ENCODE assay signal across 11 cellular contexts in genomic region chr2:219460424-219460926, GRCh38. TPM values are rescaled to one million over a fixed set of nuclear protein-coding genes. Genes with fewer than 3 reads are reported as not detected.
DNase-seq lines count a peak whose midpoint lies in the region; ATAC-seq and TF ChIP-seq lines count a peak whose summit lies in the region.
"Had no signal": no experiment of that assay in that cellular context is flagged by ENCODE, and none has a peak within 500 bp of the region (broad histone marks: within the 10 kb centered on the region; RNA-seq: fewer than 3 reads in every experiment).

No MANE protein-coding gene starts in this region.

- peak overlapping the region; percentile 69 for H4K91ac ChIP-seq in IMR-90 (ENCODE audit: insufficient read depth, low read depth, low read length)

- H2BK120ac ChIP-seq in IMR-90 (ENCODE audit: low read depth, low read length) = peak overlapping the region; percentile 74

- peak overlapping the region; percentile 72 for H4K5ac ChIP-seq in IMR-90 (ENCODE audit: low read depth, low read length)

- H3K23ac ChIP-seq in IMR-90 (ENCODE audit: low read depth, low read length) = peak overlapping the region; percentile 77

- peaks cover 24% of the 10 kb centered on the region for H3K4me1 ChIP-seq in IMR-90 (ENCODE audit: control insufficient read depth, insufficient read depth, low read length)
- H3K4me1 ChIP-seq in mammary epithelial cell (ENCODE audit: insufficient read depth, low read length) = peaks cover 49% of the 10 kb centered on the region
- H3K4me1 ChIP-seq in stomach smooth muscle (ENCODE audit: control insufficient read depth, insufficient read depth, low read length) = peaks cover 86% of the 10 kb centered on the region
- no peaks in the 10 kb centered on the region for H3K4me1 ChIP-seq in MM.1S (ENCODE audit: low read length)

- no TSS peak for BruUV-seq in IMR-90 (replicated peaks; lab: Mats Ljungman, UMichigan)
- no TSS peak for BruUV-seq in mammary epithelial cell (replicated peaks; lab: Mats Ljungman, UMichigan)

- peaks cover 0 to 28% of the 10 kb centered on the region in 2 experiments; a peak in 2 of 4 replicates for H3K79me1 ChIP-seq in IMR-90 (ENCODE audit: low read depth in 1 of 2, low read length in 2 of 2)

- in situ Hi-C loops in IMR-90 (cut with MboI; ENCODE audit: low sequenced_read_pairs) = loop anchor here (5.0 kb wide), 1 partner anchor 53 kb away; no protein-coding TSS in a partner anchor
- in situ Hi-C loops in mammary epithelial cell (cut with MboI; ENCODE audit: low sequenced_read_pairs in 2 of 2) = no loop called here

- H3K9me1 ChIP-seq in IMR-90 (ENCODE audit: insufficient read depth, low read length) = peaks cover 14% of the 10 kb centered on the region; the same call in 1 of the 2 replicates

- CTCF ChIA-PET in IMR-90 (lab: Yijun Ruan, JAX) = interaction anchor here (1.0 to 2.0 kb wide), 3 partner anchors 16 to 73 kb away, joined by 3 to 5 read pairs (median 5); partner anchors contain the start of gene DNPEP
- CTCF ChIA-PET in mammary epithelial cell (lab: Charles Lee; ENCODE audit: low non-redundant PET) = no interaction called here

- TF ChIP-seq CTCF in IMR-90 (conservative IDR thresholded peaks at IDR 0.05; ENCODE audit: low read depth, low read length) = no peak
- no peak for TF ChIP-seq CTCF in mammary epithelial cell (conservative IDR thresholded peaks at IDR 0.05 in 1 of 2, IDR thresholded peaks at IDR 0.05 in 1 of 2; ENCODE audit: extremely low read depth in 1 of 2, insufficient read depth in 1 of 2, low read depth in 1 of 2, low read length in 2 of 2)
- TF ChIP-seq CTCF in MM.1S (IDR thresholded peaks at IDR 0.05; ENCODE audit: low read length) = no peak

- H3K4me2 ChIP-seq in IMR-90 (ENCODE audit: low read depth, low read length) (peak overlapping the region; percentile 70), mammary epithelial cell (ENCODE audit: insufficient read depth, low read depth, low read length) (peak overlapping the region; percentile 63), MM.1S (ENCODE audit: low read depth, low read length) (no peak overlapping the region)

- 14% methylated on average over 2 of the region's 18 CpGs; no CpG with 5 or more reads in 1 of the 2 experiments for WGBS in IMR-90 (ENCODE audit: extremely low coverage in 2 of 2, insufficient read length in 1 of 2), 2 experiments
- WGBS in mammary epithelial cell (ENCODE audit: low coverage, missing lambda C conversion rate) = 10% methylated on average over 8 of the region's 18 CpGs

- H3K9ac ChIP-seq in IMR-90 (ENCODE audit: low read depth, low read length) (peak overlapping the region; percentile 66), mammary epithelial cell (ENCODE audit: insufficient read depth, low read length) (no peak overlapping the region), stomach smooth muscle (ENCODE audit: low read length in 2 of 2) (peak overlapping the region; percentile 82 to 85), MM.1S (ENCODE audit: low read length) (no peak overlapping the region)

- H3K56ac ChIP-seq in IMR-90 (ENCODE audit: extremely low read depth, insufficient read depth, low read length) = 0 out of 2 replicates have a peak overlapping the region, but pooled peaks have one; percentile 43

- H3K4ac ChIP-seq in IMR-90 (ENCODE audit: low read depth, low read length) = peak overlapping the region; percentile 88

- H3K9me2 ChIP-seq in MM.1S (replicated peaks; ENCODE audit: insufficient read depth, low read length) = no peaks in the 10 kb centered on the region

- DNase-seq in IMR-90 (peak; percentile 85), mammary epithelial cell (peak; percentile 45), SIG-M5 treated with dmso at 0.1 percent for 504 hours (lab: John Stamatoyannopoulos, UW; ENCODE audit: unreplicated experiment) (no peak), MM.1S (no peak)
- no peak for DNase-seq in stimulated activated CD4-positive, alpha-beta T cell treated with anti-CD3 and anti-CD28 coated beads, Interleukin-2, amount 100 ng/mL, for 24 hours
- DNase-seq: brain microvascular endothelial cell; naive thymus-derived CD8-positive, alpha-beta T cell had no signal

- H3K27me3 ChIP-seq in IMR-90 (ENCODE audit: control insufficient read depth, insufficient read depth, low read length) = no peaks in the 10 kb centered on the region
- H3K27me3 ChIP-seq in mammary epithelial cell (ENCODE audit: insufficient read depth, low read length) = no peaks in the 10 kb centered on the region
- no peaks in the 10 kb centered on the region for H3K27me3 ChIP-seq in layer of hippocampus (ENCODE audit: control insufficient read depth, insufficient read depth, low read length)
- no peaks in the 10 kb centered on the region for H3K27me3 ChIP-seq in stomach smooth muscle (ENCODE audit: control insufficient read depth in 1 of 2, insufficient read depth in 2 of 2, low read length in 2 of 2)
- peaks cover 15% of the 10 kb centered on the region for H3K27me3 ChIP-seq in MM.1S (replicated peaks; ENCODE audit: insufficient read depth, low read length)
- H3K27me3 ChIP-seq: brain microvascular endothelial cell had no signal

- no peak overlapping the region for H3K4me3 ChIP-seq in IMR-90 (ENCODE audit: insufficient read depth, low read depth, low read length)
- H3K4me3 ChIP-seq in mammary epithelial cell (replicated peaks in 1 of 3; ENCODE audit: insufficient read depth in 1 of 3, low read depth in 2 of 3, low read length in 3 of 3) = no peak overlapping the region
- H3K4me3 ChIP-seq in stomach smooth muscle (ENCODE audit: low read length in 2 of 2) = peak overlapping the region; percentile 34 to 69
- no peak overlapping the region for H3K4me3 ChIP-seq in MM.1S (ENCODE audit: low read length)

- TF ChIP-seq RAD21 in IMR-90 (IDR thresholded peaks at IDR 0.05; ENCODE audit: low read length) = no peak

- ATAC-seq in IMR-90 (ENCODE audit: low read depth) (peak; percentile 86), HG03457 (IDR thresholded peaks at IDR 0.05; ENCODE audit: unreplicated experiment) (no peak)

- H4K20me1 ChIP-seq in IMR-90 (ENCODE audit: insufficient read depth, low read length) (no peaks in the 10 kb centered on the region; the same call in 1 of the 2 replicates), mammary epithelial cell (ENCODE audit: insufficient read depth, low read length) (no peaks in the 10 kb centered on the region), MM.1S (ENCODE audit: insufficient read depth, low read length) (no peaks in the 10 kb centered on the region)

- H3K36me3 ChIP-seq in IMR-90 (ENCODE audit: control insufficient read depth, insufficient read depth, low read length) (peaks cover 30% of the 10 kb centered on the region; the same call in 1 of the 2 replicates), mammary epithelial cell (ENCODE audit: insufficient read depth, low read length) (no peaks in the 10 kb centered on the region), stomach smooth muscle (ENCODE audit: control insufficient read depth in 2 of 2, insufficient read depth in 2 of 2, low read length in 2 of 2) (peaks cover 25 to 26% of the 10 kb centered on the region in 2 donors), MM.1S (replicated peaks; ENCODE audit: insufficient read depth, low read length) (no peaks in the 10 kb centered on the region)
- H3K36me3 ChIP-seq: brain microvascular endothelial cell had no signal

- intact Hi-C loops in IMR-90 (cut with micrococcal nuclease) (loop anchor here (1.0 to 2.0 kb wide), 2 partner anchors 38 to 57 kb away; partner anchors contain the start of gene GMPPA), mammary epithelial cell (cut with micrococcal nuclease) (no loop called here)

- H2BK5ac ChIP-seq in IMR-90 (ENCODE audit: low read depth, low read length, poor library complexity, severe bottlenecking) = peak overlapping the region; percentile 91

- H3K18ac ChIP-seq in IMR-90 (ENCODE audit: low read depth, low read length) = peak overlapping the region; percentile 70

- POLR2A ChIA-PET in IMR-90 (lab: Charles Lee; ENCODE audit: unreplicated experiment) = no interaction called here

- H4K8ac ChIP-seq in IMR-90 (ENCODE audit: low read depth in 2 of 2, low read length in 2 of 2) = peak overlapping the region; percentile 90 to 95

- H2BK15ac ChIP-seq in IMR-90 (ENCODE audit: low read depth, low read length) = peak overlapping the region; percentile 56; the same call in 1 of the 3 replicates

- H2AK5ac ChIP-seq in IMR-90 (ENCODE audit: low read depth, low read length) = peak overlapping the region; percentile 79

- dilution Hi-C loops in IMR-90 (cut with HindIII; ENCODE audit: low sequenced_read_pairs, unreplicated experiment) (no loop called here), mammary epithelial cell (cut with HindIII; ENCODE audit: low sequenced_read_pairs) (no loop called here)

- H3F3A ChIP-seq in MM.1S (ENCODE audit: insufficient read depth, low read length) = no peaks in the 10 kb centered on the region

- H3K79me2 ChIP-seq in mammary epithelial cell (ENCODE audit: insufficient read depth, low read length) (no peaks in the 10 kb centered on the region), MM.1S (ENCODE audit: low read length) (no peaks in the 10 kb centered on the region)

- H2AFZ ChIP-seq in IMR-90 (replicated peaks; ENCODE audit: low read length, poor library complexity) (peak overlapping the region; percentile 80), mammary epithelial cell (ENCODE audit: low read depth, low read length) (no peak overlapping the region), MM.1S (ENCODE audit: low read length) (no peak overlapping the region)

- H2AK9ac ChIP-seq in IMR-90 (replicated peaks; ENCODE audit: low read depth, low read length, poor library complexity) = peak overlapping the region; percentile 94

- TF ChIP-seq POLR2A in IMR-90 (IDR thresholded peaks at IDR 0.05; ENCODE audit: low read depth, low read length) = no peak

- peak overlapping the region; percentile 57 for H2BK20ac ChIP-seq in IMR-90 (ENCODE audit: low read depth, low read length)

- peak overlapping the region; percentile 41 for H3K14ac ChIP-seq in IMR-90 (replicated peaks; ENCODE audit: low read depth, low read length)

- H3K9me3 ChIP-seq in IMR-90 (ENCODE audit: control insufficient read depth, insufficient read depth, low read length) (no peaks in the 10 kb centered on the region), mammary epithelial cell (replicated peaks; ENCODE audit: insufficient read depth, low read length) (no peaks in the 10 kb centered on the region), stomach smooth muscle (ENCODE audit: control insufficient read depth in 2 of 2, low read length in 2 of 2) (no peaks in the 10 kb centered on the region), MM.1S (replicated peaks; ENCODE audit: insufficient read depth, low read length) (no peaks in the 10 kb centered on the region)

- peak overlapping the region; percentile 90 for H3K27ac ChIP-seq in IMR-90 (ENCODE audit: insufficient read depth, low read length)
- H3K27ac ChIP-seq in mammary epithelial cell (ENCODE audit: insufficient read depth, low read depth, low read length) = no peak overlapping the region
- peak overlapping the region; percentile 32 for H3K27ac ChIP-seq in layer of hippocampus (ENCODE audit: low read depth, low read length)
- H3K27ac ChIP-seq in stomach smooth muscle (ENCODE audit: low read length) = peak overlapping the region; percentile 100
- no peak overlapping the region for H3K27ac ChIP-seq in MM.1S (ENCODE audit: low read length)
- H3K27ac ChIP-seq: brain microvascular endothelial cell had no signal

RNA-seq across cellular contexts. Expression of gene SPEG, which starts 25.8 kb away (rescaled TPM):
- total RNA-seq in IMR-90 (2012; rRNA removed) (6.8 and 7.8 TPM in 2 replicates), mammary epithelial cell (10 to 100 TPM; 47.2 to 77.6 TPM)
- polyA plus RNA-seq in IMR-90 (2012; rRNA removed) (81.6 and 109 TPM in 2 replicates), mammary epithelial cell (33.4 TPM)
- polyA plus RNA-seq in IMR-90 (2012; cell fraction: cytosol; rRNA removed) = 37.7 and 53.1 TPM in 2 replicates
- 492 and 808 TPM in 2 replicates for polyA plus RNA-seq in IMR-90 (2012; cell fraction: nucleus; rRNA removed; ENCODE audit: low replicate concordance)
- polyA minus RNA-seq in mammary epithelial cell = 34.6 TPM

RNA-seq across cellular contexts. Expression of gene GMPPA, which starts 38.2 kb away (rescaled TPM):
- total RNA-seq in IMR-90 (2012; rRNA removed) = 93.0 and 103 TPM in 2 replicates
- polyA plus RNA-seq in IMR-90 (2012; rRNA removed) = 124 and 134 TPM in 2 replicates
- 73.7 and 110 TPM in 2 replicates for polyA plus RNA-seq in IMR-90 (2012; cell fraction: cytosol; rRNA removed)
- polyA plus RNA-seq in IMR-90 (2012; cell fraction: nucleus; rRNA removed; ENCODE audit: low replicate concordance) = 322 and 367 TPM in 2 replicates
- total RNA-seq in mammary epithelial cell = 10 to 100 TPM; 37.8 to 50.1 TPM
- 69.6 TPM for polyA plus RNA-seq in mammary epithelial cell
- polyA minus RNA-seq in mammary epithelial cell = 90.8 TPM

RNA-seq across cellular contexts. Expression of gene DES, which starts 42.3 kb away (rescaled TPM):
- total RNA-seq in IMR-90 (2012; rRNA removed) (3.3 and 4.3 TPM in 2 replicates), mammary epithelial cell (under 1 TPM in 1 of 2 donors, not detected in 1; 0.33 TPM)
- polyA plus RNA-seq in IMR-90 (2012; rRNA removed) (4.0 and 4.9 TPM in 2 replicates), mammary epithelial cell (0.07 TPM)
- 3.4 and 4.1 TPM in 2 replicates for polyA plus RNA-seq in IMR-90 (2012; cell fraction: cytosol; rRNA removed)
- polyA plus RNA-seq in IMR-90 (2012; cell fraction: nucleus; rRNA removed; ENCODE audit: low replicate concordance) = 3.2 TPM in 2 replicates
- not detected for polyA minus RNA-seq in mammary epithelial cell
- total RNA-seq: naive thymus-derived CD8-positive, alpha-beta T cell had no signal
- polyA plus RNA-seq: naive thymus-derived CD8-positive, alpha-beta T cell had no signal

RNA-seq across cellular contexts. Expression of gene ASIC4, which starts 53.8 kb away (rescaled TPM):
- not detected in 2 replicates for total RNA-seq in IMR-90 (2012; rRNA removed)
- 0.10 TPM in 1 of 2 replicates, not detected in the other for polyA plus RNA-seq in IMR-90 (2012; rRNA removed)
- polyA plus RNA-seq in IMR-90 (2012; cell fraction: cytosol; rRNA removed) = not detected in 2 replicates
- 0.16 and 0.33 TPM in 2 replicates for polyA plus RNA-seq in IMR-90 (2012; cell fraction: nucleus; rRNA removed; ENCODE audit: low replicate concordance)
- total RNA-seq in mammary epithelial cell = under 1 TPM; 0.16 to 0.17 TPM
- polyA plus RNA-seq in mammary epithelial cell = 0.05 TPM
- not detected for polyA minus RNA-seq in mammary epithelial cell
- total RNA-seq: subcutaneous adipose tissue had no signal
- polyA plus RNA-seq: naive thymus-derived CD8-positive, alpha-beta T cell had no signal

Comparison
In these comparisons a context has a peak if more than half of its experiments do, and no peak if none do; other contexts are left out.
1. DNase-seq: peak in IMR-90 (single experiment) and mammary epithelial cell (single experiment); none in SIG-M5 treated with dmso at 0.1 percent for 504 hours (single experiment), stimulated activated CD4-positive, alpha-beta T cell treated with anti-CD3 and anti-CD28 coated beads, Interleukin-2, amount 100 ng/mL, for 24 hours (0 of 2) and MM.1S (single experiment).
2. H3K27ac ChIP-seq: peak in IMR-90 (single experiment), layer of hippocampus (single experiment) and stomach smooth muscle (single experiment); none in mammary epithelial cell (single experiment) and MM.1S (single experiment).
3. H3K4me3 ChIP-seq: peak in stomach smooth muscle (2 of 2); none in IMR-90 (single experiment), mammary epithelial cell (0 of 3) and MM.1S (single experiment).
4. H3K9ac ChIP-seq: peak in IMR-90 (single experiment) and stomach smooth muscle (2 of 2); none in mammary epithelial cell (single experiment) and MM.1S (single experiment).